8 cellular contexts compared by ENCODE assay signal in genomic region chr17:60599220-60599619, GRCh38. TPM values are rescaled to one million over a fixed set of nuclear protein-coding genes. Genes with fewer than 3 reads are reported as not detected.
A peak's percentile ranks its signal among the peaks of the same experiment; 100 is the strongest.
DNase-seq lines count a peak whose midpoint lies in the region; TF ChIP-seq lines count a peak whose summit lies in the region.

No MANE protein-coding gene starts in this region.

- TF ChIP-seq CTCF in LNCaP clone FGC (IDR thresholded peaks at IDR 0.05; ENCODE audit: control insufficient read depth, extremely low read depth, insufficient read depth) (no peak), dorsolateral prefrontal cortex (IDR thresholded peaks at IDR 0.05 in 54 of 56, conservative IDR thresholded peaks at IDR 0.05 in 2 of 56; ENCODE audit: low read depth in 1 of 56, partially characterized antibody in 56 of 56) (peak in 2 of 56 donors; percentile 6), nephron progenitor cell (IDR thresholded peaks at IDR 0.05) (no peak), GM20000 (IDR thresholded peaks at IDR 0.05; ENCODE audit: extremely low read depth, missing control alignments) (no peak)

- H3K27ac ChIP-seq in dorsolateral prefrontal cortex: peak overlapping the region; percentile 96 to 100 (median 100)

- H3K4me3 ChIP-seq in LNCaP clone FGC (ENCODE audit: low read depth, low read length) (peak overlapping the region; percentile 73), dorsolateral prefrontal cortex (peak overlapping the region; percentile 62 to 99 (median 93))

- no peaks in the 10 kb centered on the region for H3K9me3 Mint-ChIP-seq in nephron progenitor cell

- H3K36me3 Mint-ChIP-seq in nephron progenitor cell (ENCODE audit: low read depth): no peaks in the 10 kb centered on the region

- peak overlapping the region; percentile 99 for H3K27ac Mint-ChIP-seq in nephron progenitor cell

- no peaks in the 10 kb centered on the region for H3K27me3 Mint-ChIP-seq in nephron progenitor cell (ENCODE audit: low read depth, poor library complexity)

- H3K27me3 ChIP-seq in dorsolateral prefrontal cortex: no peaks in the 10 kb centered on the region

- H3K4me1 Mint-ChIP-seq in nephron progenitor cell: peaks cover 45% of the 10 kb centered on the region

- intact Hi-C loops in dorsolateral prefrontal cortex (cut with DNase I): loop anchor here in 1 of 2 donors (5.0 kb wide), 1 partner anchor 43 kb away; no protein-coding TSS in a partner anchor

- H3K4me3 Mint-ChIP-seq in nephron progenitor cell: peak overlapping the region; percentile 96

- DNase-seq in DMS 273 (lab: John Stamatoyannopoulos, UW; ENCODE audit: unreplicated experiment): peak; percentile 78
- DNase-seq in DMS 273 treated with DMSO at 0.1 percent for 48 hours (lab: John Stamatoyannopoulos, UW): no peak
- no peak for DNase-seq in LNCaP clone FGC (ENCODE audit: low read depth)
- DNase-seq in dorsolateral prefrontal cortex: peak in 1 of 10 donors; percentile 24
- DNase-seq in nephron progenitor cell: peak; percentile 6
- no peak for DNase-seq in HuH-7.5 (ENCODE audit: low spot score)
- DNase-seq in islet precursor cell: no peak
- no peak for DNase-seq in GM20000 (ENCODE audit: low spot score)

RNA-seq across cellular contexts. Expression of gene PPM1D, which starts 0.8 kb away (rescaled TPM):
- 10 to 100 TPM in 113 of 120 experiments, 1 to 10 TPM in 7; 8.6 to 20.9 (median 13.7) TPM for total RNA-seq in dorsolateral prefrontal cortex

Comparison
In these comparisons a context has a peak if more than half of its experiments do, and no peak if none do; other contexts are left out.
1. DNase-seq: peak in DMS 273 (single experiment) and nephron progenitor cell (single experiment); none in DMS 273 treated with DMSO at 0.1 percent for 48 hours (single experiment), LNCaP clone FGC (single experiment), HuH-7.5 (single experiment), islet precursor cell (single experiment) and GM20000 (single experiment).